ENCODE assay signal across 10 cellular contexts in genomic region chr12:53343978-53344377, GRCh38. TPM values are rescaled to one million over a fixed set of nuclear protein-coding genes. Genes with fewer than 3 reads are reported as not detected.
DNase-seq lines count a peak whose midpoint lies in the region; ATAC-seq and TF ChIP-seq lines count a peak whose summit lies in the region.
"Had no signal": no experiment of that assay in that cellular context is flagged by ENCODE, and none has a peak within 500 bp of the region (broad histone marks: within the 10 kb centered on the region; RNA-seq: fewer than 3 reads in every experiment).

No MANE protein-coding gene starts in this region.

- in situ Hi-C loops in GM23248 (cut with MboI): no loop called here

- H3K27ac ChIP-seq in ACC112 (ENCODE audit: low read depth, low read length) (no peak overlapping the region), GM23248 (no peak overlapping the region)

- H3K36me3 Mint-ChIP-seq in activated naive CD8-positive, alpha-beta T cell treated with anti-CD3 and anti-CD28 coated beads, Interleukin-2, amount 50 U/mL, for 24 hours (ENCODE audit: low read depth): no peaks in the 10 kb centered on the region
- H3K36me3 Mint-ChIP-seq in nephron (ENCODE audit: low read depth): no peaks in the 10 kb centered on the region

- H3K4me3 ChIP-seq in ACC112 (ENCODE audit: low read depth, low read length): peak overlapping the region; percentile 72
- H3K4me3 ChIP-seq in GM23248: 0 out of 2 replicates have a peak overlapping the region, but pooled peaks have one; percentile 80

- DNase-seq in GM23248 (no peak), SW 1271 (lab: John Stamatoyannopoulos, UW) (no peak), HT-29 (ENCODE audit: low spot score) (no peak)
- no peak for DNase-seq in activated naive CD8-positive, alpha-beta T cell treated with anti-CD3 and anti-CD28 coated beads, Interleukin-2, amount 50 U/mL, for 24 hours

- H4K20me1 ChIP-seq in GM23248 (ENCODE audit: insufficient read depth): no peaks in the 10 kb centered on the region

- peaks cover 11% of the 10 kb centered on the region for H3K4me1 ChIP-seq in ACC112 (ENCODE audit: control insufficient read depth, insufficient read depth, low read length, unreplicated experiment)
- peaks cover 17% of the 10 kb centered on the region for H3K4me1 ChIP-seq in GM23248 (ENCODE audit: insufficient read depth)

- no peaks in the 10 kb centered on the region for H3K9me2 ChIP-seq in GM23248 (ENCODE audit: insufficient read depth)

- no peak for ATAC-seq in activated naive CD8-positive, alpha-beta T cell treated with anti-CD3 and anti-CD28 coated beads, Interleukin-2, amount 50 U/mL, for 24 hours
- ATAC-seq in GM19035 (IDR thresholded peaks at IDR 0.05; ENCODE audit: unreplicated experiment): no peak
- no peak for ATAC-seq in GM18907 (IDR thresholded peaks at IDR 0.05; ENCODE audit: unreplicated experiment)

- H3K27me3 ChIP-seq in ACC112 (ENCODE audit: insufficient read depth, low read length): peaks cover 9% of the 10 kb centered on the region
- no peaks in the 10 kb centered on the region for H3K27me3 ChIP-seq in GM23248 (replicated peaks; ENCODE audit: insufficient read depth)

- peaks cover 17% of the 10 kb centered on the region; the same call in 1 of the 2 replicates for H3F3A ChIP-seq in GM23248 (ENCODE audit: insufficient read depth)

- H3K27me3 Mint-ChIP-seq in activated naive CD8-positive, alpha-beta T cell treated with anti-CD3 and anti-CD28 coated beads, Interleukin-2, amount 50 U/mL, for 24 hours: peaks cover 13% of the 10 kb centered on the region
- H3K27me3 Mint-ChIP-seq in nephron (ENCODE audit: low read depth): peaks cover 15% of the 10 kb centered on the region

- peak overlapping the region; percentile 57 for H3K4me3 Mint-ChIP-seq in activated naive CD8-positive, alpha-beta T cell treated with anti-CD3 and anti-CD28 coated beads, Interleukin-2, amount 50 U/mL, for 24 hours
- H3K4me3 Mint-ChIP-seq in nephron: peak overlapping the region; percentile 67 to 82 (median 76)

- H3K79me2 ChIP-seq in ACC112 (ENCODE audit: control insufficient read depth, insufficient read depth, low read length, unreplicated experiment): no peaks in the 10 kb centered on the region
- H3K79me2 ChIP-seq in GM23248 (ENCODE audit: insufficient read depth): no peaks in the 10 kb centered on the region

- peaks cover 27% of the 10 kb centered on the region for H3K4me1 Mint-ChIP-seq in activated naive CD8-positive, alpha-beta T cell treated with anti-CD3 and anti-CD28 coated beads, Interleukin-2, amount 50 U/mL, for 24 hours
- peaks cover 26% of the 10 kb centered on the region for H3K4me1 Mint-ChIP-seq in nephron

- H3K4me2 ChIP-seq in GM23248 (ENCODE audit: unreplicated experiment): no peak overlapping the region

- H2AFZ ChIP-seq in ACC112 (ENCODE audit: low read length, unreplicated experiment) (no peak overlapping the region), GM23248 (peak overlapping the region; percentile 85)

- no peaks in the 10 kb centered on the region for H3K9me3 Mint-ChIP-seq in activated naive CD8-positive, alpha-beta T cell treated with anti-CD3 and anti-CD28 coated beads, Interleukin-2, amount 50 U/mL, for 24 hours
- no peaks in the 10 kb centered on the region for H3K9me3 Mint-ChIP-seq in nephron

- no peaks in the 10 kb centered on the region for H3K36me3 ChIP-seq in ACC112 (ENCODE audit: insufficient read depth, low read length)
- no peaks in the 10 kb centered on the region for H3K36me3 ChIP-seq in GM23248 (ENCODE audit: low read depth)

- H3K9me3 ChIP-seq in GM23248 (ENCODE audit: low read depth): no peaks in the 10 kb centered on the region

- no peak overlapping the region for H3K9ac ChIP-seq in GM23248

- 89 to 96% methylated on average over 4 of the region's 4 CpGs for whole genome bisulfite sequencing in GM23248 (ENCODE audit: low coverage in 1 of 2, low lambda C conversion rate in 2 of 2, missing lambda C conversion rate in 2 of 2), 2 experiments

- no peak for TF ChIP-seq CTCF in nephron (IDR thresholded peaks at IDR 0.05; ENCODE audit: unreplicated experiment in 3 of 3)

- no peak overlapping the region for H3K27ac Mint-ChIP-seq in activated naive CD8-positive, alpha-beta T cell treated with anti-CD3 and anti-CD28 coated beads, Interleukin-2, amount 50 U/mL, for 24 hours
- peak overlapping the region; percentile 8 to 46 (median 38) for H3K27ac Mint-ChIP-seq in nephron

RNA-seq across cellular contexts. Expression of gene SP7, which starts 7.8 kb away (rescaled TPM):
- not detected in 2 replicates for total RNA-seq in GM23248 (2014; rRNA removed; shearing (Covaris generic))
- polyA plus RNA-seq in GM23248 (2016; fragmentation: Nextera tagmentation; extraction: Ambion mirVana): not detected in 2 replicates
- total RNA-seq in HT-29 (2014; rRNA removed; shearing (Covaris generic)): not detected in 2 replicates
- total RNA-seq: omental fat pad, RPMI7951 had no signal

RNA-seq across cellular contexts. Expression of gene AAAS, which starts 22.6 kb away (rescaled TPM):
- 63.4 and 72.0 TPM in 2 replicates for total RNA-seq in GM23248 (2014; rRNA removed; shearing (Covaris generic))
- polyA plus RNA-seq in GM23248 (2016; fragmentation: Nextera tagmentation; extraction: Ambion mirVana): 46.6 and 49.7 TPM in 2 replicates
- 68.4 and 70.6 TPM in 2 replicates for total RNA-seq in HT-29 (2014; rRNA removed; shearing (Covaris generic))

RNA-seq across cellular contexts. Expression of gene SP1, which starts 36.0 kb away (rescaled TPM):
- 30.3 and 37.8 TPM in 2 replicates for total RNA-seq in GM23248 (2014; rRNA removed; shearing (Covaris generic))
- polyA plus RNA-seq in GM23248 (2016; fragmentation: Nextera tagmentation; extraction: Ambion mirVana): 3.6 and 3.8 TPM in 2 replicates
- total RNA-seq in HT-29 (2014; rRNA removed; shearing (Covaris generic)): 52.0 and 56.5 TPM in 2 replicates

RNA-seq across cellular contexts. Expression of gene MYG1, which starts 44.5 kb away (rescaled TPM):
- total RNA-seq in GM23248 (2014; rRNA removed; shearing (Covaris generic)): 39.6 and 48.9 TPM in 2 replicates
- polyA plus RNA-seq in GM23248 (2016; fragmentation: Nextera tagmentation; extraction: Ambion mirVana): 47.8 and 52.4 TPM in 2 replicates
- total RNA-seq in HT-29 (2014; rRNA removed; shearing (Covaris generic)): 92.5 and 106 TPM in 2 replicates

RNA-seq across cellular contexts. Expression of gene PFDN5, which starts 48.6 kb away (rescaled TPM):
- 380 and 393 TPM in 2 replicates for total RNA-seq in GM23248 (2014; rRNA removed; shearing (Covaris generic))
- polyA plus RNA-seq in GM23248 (2016; fragmentation: Nextera tagmentation; extraction: Ambion mirVana): 609 and 625 TPM in 2 replicates
- 219 and 260 TPM in 2 replicates for total RNA-seq in HT-29 (2014; rRNA removed; shearing (Covaris generic))
